Comparison of ENCODE assay signal across 16 cellular contexts in the genomic region with DNA sequence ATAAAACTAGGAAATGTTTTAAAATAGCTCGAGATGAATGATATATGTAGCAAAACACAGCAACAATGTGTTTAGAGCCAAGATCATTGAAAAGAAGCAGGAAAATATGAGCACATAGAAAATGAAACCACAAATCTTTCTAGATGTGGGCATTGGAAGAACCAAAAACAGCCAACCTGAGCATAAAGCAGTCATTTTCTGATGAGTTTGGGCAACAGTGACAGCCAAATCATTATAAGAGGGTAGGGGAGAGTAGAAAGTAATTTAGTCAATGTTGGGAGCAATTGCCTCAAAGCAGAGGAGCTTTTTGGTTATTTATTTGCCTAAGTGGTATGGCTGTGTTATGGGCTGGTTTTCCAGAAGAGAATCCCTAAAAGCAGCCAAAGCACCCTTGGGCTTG.
"Had no signal": no experiment of that assay in that cellular context is flagged by ENCODE, and none has a peak within 500 bp of the region (broad histone marks: within the 10 kb centered on the region; RNA-seq: fewer than 3 reads in every experiment).

No MANE protein-coding gene starts in this region.

- H3K27ac Mint-ChIP-seq: nephron progenitor cell, progenitor cell of endocrine pancreas had no signal

- H3K9me3 Mint-ChIP-seq: nephron progenitor cell had no signal

- H3K36me3 ChIP-seq: gastrocnemius medialis, heart right ventricle, lower lobe of right lung, thoracic aorta had no signal

- H3K4me3 ChIP-seq: gastrocnemius medialis, heart right ventricle, lower lobe of right lung, SK-N-MC, thoracic aorta had no signal

- H3K27ac ChIP-seq: gastrocnemius medialis, heart right ventricle, lower lobe of right lung, SK-N-MC, thoracic aorta had no signal

- H3K4me3 Mint-ChIP-seq: nephron progenitor cell had no signal

- H3K9me3 ChIP-seq: gastrocnemius medialis, heart right ventricle, lower lobe of right lung, thoracic aorta had no signal

- H3K4me1 ChIP-seq: gastrocnemius medialis, heart right ventricle, lower lobe of right lung had no signal

- ATAC-seq: gastrocnemius medialis, heart right ventricle, left cardiac atrium, lower lobe of right lung, right cardiac atrium, Right ventricle myocardium inferior had no signal

- H3K4me1 Mint-ChIP-seq: nephron progenitor cell had no signal

- DNase-seq: activated CD4-positive, alpha-beta T cell treated with anti-CD3 and anti-CD28 coated beads for 1 hour; activated effector memory CD4-positive, alpha-beta T cell treated with anti-CD3 and anti-CD28 coated beads, Interleukin-2, amount 50 U/mL, for 16 hours; erythroblast; gastrocnemius medialis; heart right ventricle; left cardiac atrium; lower lobe of right lung; nephron progenitor cell; occipital lobe; right cardiac atrium; small intestine; T1000 had no signal
